Comparison of ENCODE assay signal across 8 cellular contexts in genomic region chr20:43749734-43750294, GRCh38. TPM values are rescaled to one million over a fixed set of nuclear protein-coding genes. Genes with fewer than 3 reads are reported as not detected.
DNase-seq lines count a peak whose midpoint lies in the region; ATAC-seq, FAIRE-seq and TF ChIP-seq lines count a peak whose summit lies in the region.

No MANE protein-coding gene starts in this region.

- no peak for ATAC-seq in HG02970 (IDR thresholded peaks at IDR 0.05; ENCODE audit: low FRiP score, unreplicated experiment)

- DNase-seq in AG08396 (ENCODE audit: low spot score): peak; percentile 90
- DNase-seq in GM18507 (ENCODE audit: extremely low spot score, insufficient read length, low read depth): peak; percentile 73
- DNase-seq in NCI-H774 (lab: John Stamatoyannopoulos, UW): peak; percentile 38
- peak; percentile 29 for DNase-seq in activated CD8-positive, alpha-beta memory T cell treated with anti-CD3 and anti-CD28 coated beads, Interleukin-2, amount 50 U/mL, for 1 hour (ENCODE audit: extremely low read depth)
- peak; percentile 94 for DNase-seq in endothelial cell (ENCODE audit: low spot score)
- DNase-seq in middle frontal gyrus (ENCODE audit: extremely low spot score, low spot score): peak; percentile 28
- peak; percentile 81 for DNase-seq in stimulated activated CD8-positive, alpha-beta memory T cell treated with anti-CD3 and anti-CD28 coated beads, Interleukin-7, amount 100 ng/mL, for 24 hours (ENCODE audit: low read depth)

- peaks cover 6% of the 10 kb centered on the region for H3K4me1 Mint-ChIP-seq in endothelial cell (ENCODE audit: unreplicated experiment)

- H3K4me3 Mint-ChIP-seq in endothelial cell (ENCODE audit: unreplicated experiment): no peak overlapping the region

- FAIRE-seq in GM18507 (lab: Jason Lieb, UNC): peak; percentile 54

- H3K36me3 Mint-ChIP-seq in endothelial cell (ENCODE audit: low read depth, unreplicated experiment): no peaks in the 10 kb centered on the region

- TF ChIP-seq CTCF in endothelial cell (IDR thresholded peaks at IDR 0.05; ENCODE audit: unreplicated experiment): peak; percentile 99

- peaks cover 5% of the 10 kb centered on the region for H3K27me3 Mint-ChIP-seq in endothelial cell (ENCODE audit: unreplicated experiment)

- H3K27ac Mint-ChIP-seq in endothelial cell (ENCODE audit: unreplicated experiment): no peak overlapping the region

- no peaks in the 10 kb centered on the region for H3K9me3 Mint-ChIP-seq in endothelial cell (ENCODE audit: unreplicated experiment)

RNA-seq across cellular contexts. Expression of gene GTSF1L, which starts 23.0 kb away (rescaled TPM):
- not detected for total RNA-seq in endothelial cell (ENCODE audit: unreplicated experiment)

Comparison
In these comparisons a context has a peak if more than half of its experiments do, and no peak if none do; other contexts are left out.
1. DNase-seq: peak in every context shown above with its lines; median percentile 94 in endothelial cell; 90 in AG08396; 81 in stimulated activated CD8-positive, alpha-beta memory T cell treated with anti-CD3 and anti-CD28 coated beads, Interleukin-7, amount 100 ng/mL, for 24 hours; 73 in GM18507; 38 in NCI-H774; 29 in activated CD8-positive, alpha-beta memory T cell treated with anti-CD3 and anti-CD28 coated beads, Interleukin-2, amount 50 U/mL, for 1 hour; 28 in middle frontal gyrus.